ENCODE assay signal across 1 cellular context in the genomic region with DNA sequence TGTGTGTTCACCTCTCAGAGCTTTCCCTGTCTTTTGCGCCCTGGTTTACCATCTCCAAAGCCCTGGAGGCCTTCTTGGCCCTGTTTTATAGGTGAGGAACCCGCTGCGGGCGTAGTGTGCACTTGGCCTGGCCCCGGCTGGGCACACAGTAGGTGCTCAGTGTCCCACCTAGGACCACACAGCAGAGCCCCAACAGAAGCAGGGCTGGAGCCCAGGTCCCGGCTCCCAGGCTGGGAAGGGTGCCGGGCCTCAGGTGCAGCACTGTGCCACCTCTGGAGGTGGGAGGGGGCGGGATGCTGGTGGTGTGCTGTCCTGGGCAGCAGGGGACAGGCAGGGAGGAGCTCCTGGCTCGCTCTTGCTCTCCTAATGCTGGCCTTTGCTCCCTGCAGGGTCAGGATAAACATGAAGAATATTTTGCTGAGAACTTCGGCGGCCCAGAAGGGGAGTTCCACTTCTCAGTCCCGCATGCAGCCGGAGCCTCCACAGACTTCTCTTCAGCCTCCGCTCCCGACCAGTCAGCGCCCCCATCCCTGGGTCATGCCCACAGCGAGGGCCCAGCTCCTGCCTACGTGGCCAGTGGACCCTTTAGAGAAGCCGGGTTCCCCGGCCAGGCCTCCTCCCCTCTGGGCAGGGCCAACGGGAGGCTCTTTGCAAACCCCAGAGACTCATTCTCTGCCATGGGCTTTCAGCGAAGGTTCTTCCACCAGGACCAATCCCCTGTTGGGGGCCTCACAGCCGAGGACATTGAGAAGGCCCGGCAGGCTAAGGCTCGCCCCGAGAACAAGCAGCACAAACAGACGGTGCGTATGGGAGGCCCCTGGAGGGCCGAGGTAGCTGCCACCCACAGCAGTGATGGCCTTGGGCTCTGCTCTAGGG.
TF ChIP-seq lines count a peak whose summit lies in the region.

No MANE protein-coding gene starts in this region.

TF ChIP-seq in WTC11, 78 proteins besides CTCF, POLR2A, EP300 and RAD21 (continued from another document):
- TF ChIP-seq, protein P1, sequence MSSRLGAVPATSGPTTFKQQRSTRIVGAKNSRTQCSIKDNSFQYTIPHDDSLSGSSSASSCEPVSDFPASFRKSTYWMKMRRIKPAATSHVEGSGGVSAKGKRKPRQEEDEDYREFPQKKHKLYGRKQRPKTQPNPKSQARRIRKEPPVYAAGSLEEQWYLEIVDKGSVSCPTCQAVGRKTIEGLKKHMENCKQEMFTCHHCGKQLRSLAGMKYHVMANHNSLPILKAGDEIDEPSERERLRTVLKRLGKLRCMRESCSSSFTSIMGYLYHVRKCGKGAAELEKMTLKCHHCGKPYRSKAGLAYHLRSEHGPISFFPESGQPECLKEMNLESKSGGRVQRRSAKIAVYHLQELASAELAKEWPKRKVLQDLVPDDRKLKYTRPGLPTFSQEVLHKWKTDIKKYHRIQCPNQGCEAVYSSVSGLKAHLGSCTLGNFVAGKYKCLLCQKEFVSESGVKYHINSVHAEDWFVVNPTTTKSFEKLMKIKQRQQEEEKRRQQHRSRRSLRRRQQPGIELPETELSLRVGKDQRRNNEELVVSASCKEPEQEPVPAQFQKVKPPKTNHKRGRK (CRISPR knock-in tag; IDR thresholded peaks at IDR 0.05; ENCODE audit: borderline replicate concordance) = no peak
- TF ChIP-seq, protein P2, sequence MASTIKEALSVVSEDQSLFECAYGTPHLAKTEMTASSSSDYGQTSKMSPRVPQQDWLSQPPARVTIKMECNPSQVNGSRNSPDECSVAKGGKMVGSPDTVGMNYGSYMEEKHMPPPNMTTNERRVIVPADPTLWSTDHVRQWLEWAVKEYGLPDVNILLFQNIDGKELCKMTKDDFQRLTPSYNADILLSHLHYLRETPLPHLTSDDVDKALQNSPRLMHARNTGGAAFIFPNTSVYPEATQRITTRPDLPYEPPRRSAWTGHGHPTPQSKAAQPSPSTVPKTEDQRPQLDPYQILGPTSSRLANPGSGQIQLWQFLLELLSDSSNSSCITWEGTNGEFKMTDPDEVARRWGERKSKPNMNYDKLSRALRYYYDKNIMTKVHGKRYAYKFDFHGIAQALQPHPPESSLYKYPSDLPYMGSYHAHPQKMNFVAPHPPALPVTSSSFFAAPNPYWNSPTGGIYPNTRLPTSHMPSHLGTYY (CRISPR knock-in tag; IDR thresholded peaks at IDR 0.05) = no peak
- TF ChIP-seq GTF2I (CRISPR knock-in tag; conservative IDR thresholded peaks at IDR 0.05) (no peak), NR3C1 (CRISPR knock-in tag; conservative IDR thresholded peaks at IDR 0.05; ENCODE audit: low read depth) (no peak), SMAD4 (CRISPR knock-in tag; IDR thresholded peaks at IDR 0.05) (no peak), ELF4 (CRISPR knock-in tag; IDR thresholded peaks at IDR 0.05; ENCODE audit: low read depth) (no peak)
- TF ChIP-seq, protein P3, sequence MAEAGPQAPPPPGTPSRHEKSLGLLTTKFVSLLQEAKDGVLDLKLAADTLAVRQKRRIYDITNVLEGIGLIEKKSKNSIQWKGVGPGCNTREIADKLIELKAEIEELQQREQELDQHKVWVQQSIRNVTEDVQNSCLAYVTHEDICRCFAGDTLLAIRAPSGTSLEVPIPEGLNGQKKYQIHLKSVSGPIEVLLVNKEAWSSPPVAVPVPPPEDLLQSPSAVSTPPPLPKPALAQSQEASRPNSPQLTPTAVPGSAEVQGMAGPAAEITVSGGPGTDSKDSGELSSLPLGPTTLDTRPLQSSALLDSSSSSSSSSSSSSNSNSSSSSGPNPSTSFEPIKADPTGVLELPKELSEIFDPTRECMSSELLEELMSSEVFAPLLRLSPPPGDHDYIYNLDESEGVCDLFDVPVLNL (CRISPR knock-in tag; IDR thresholded peaks at IDR 0.05; ENCODE audit: borderline replicate concordance, low read depth) = no peak
- TF ChIP-seq, protein P4, sequence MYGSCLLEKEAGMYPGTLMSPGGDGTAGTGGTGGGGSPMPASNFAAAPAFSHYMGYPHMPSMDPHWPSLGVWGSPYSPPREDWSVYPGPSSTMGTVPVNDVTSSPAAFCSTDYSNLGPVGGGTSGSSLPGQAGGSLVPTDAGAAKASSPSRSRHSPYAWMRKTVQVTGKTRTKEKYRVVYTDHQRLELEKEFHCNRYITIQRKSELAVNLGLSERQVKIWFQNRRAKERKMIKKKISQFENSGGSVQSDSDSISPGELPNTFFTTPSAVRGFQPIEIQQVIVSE (CRISPR knock-in tag; IDR thresholded peaks at IDR 0.05; ENCODE audit: borderline replicate concordance) = no peak
- TF ChIP-seq, protein P5, sequence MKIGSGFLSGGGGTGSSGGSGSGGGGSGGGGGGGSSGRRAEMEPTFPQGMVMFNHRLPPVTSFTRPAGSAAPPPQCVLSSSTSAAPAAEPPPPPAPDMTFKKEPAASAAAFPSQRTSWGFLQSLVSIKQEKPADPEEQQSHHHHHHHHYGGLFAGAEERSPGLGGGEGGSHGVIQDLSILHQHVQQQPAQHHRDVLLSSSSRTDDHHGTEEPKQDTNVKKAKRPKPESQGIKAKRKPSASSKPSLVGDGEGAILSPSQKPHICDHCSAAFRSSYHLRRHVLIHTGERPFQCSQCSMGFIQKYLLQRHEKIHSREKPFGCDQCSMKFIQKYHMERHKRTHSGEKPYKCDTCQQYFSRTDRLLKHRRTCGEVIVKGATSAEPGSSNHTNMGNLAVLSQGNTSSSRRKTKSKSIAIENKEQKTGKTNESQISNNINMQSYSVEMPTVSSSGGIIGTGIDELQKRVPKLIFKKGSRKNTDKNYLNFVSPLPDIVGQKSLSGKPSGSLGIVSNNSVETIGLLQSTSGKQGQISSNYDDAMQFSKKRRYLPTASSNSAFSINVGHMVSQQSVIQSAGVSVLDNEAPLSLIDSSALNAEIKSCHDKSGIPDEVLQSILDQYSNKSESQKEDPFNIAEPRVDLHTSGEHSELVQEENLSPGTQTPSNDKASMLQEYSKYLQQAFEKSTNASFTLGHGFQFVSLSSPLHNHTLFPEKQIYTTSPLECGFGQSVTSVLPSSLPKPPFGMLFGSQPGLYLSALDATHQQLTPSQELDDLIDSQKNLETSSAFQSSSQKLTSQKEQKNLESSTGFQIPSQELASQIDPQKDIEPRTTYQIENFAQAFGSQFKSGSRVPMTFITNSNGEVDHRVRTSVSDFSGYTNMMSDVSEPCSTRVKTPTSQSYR (CRISPR knock-in tag; IDR thresholded peaks at IDR 0.05) = no peak
